Comparison of ENCODE assay signal across 22 cellular contexts in the genomic region with DNA sequence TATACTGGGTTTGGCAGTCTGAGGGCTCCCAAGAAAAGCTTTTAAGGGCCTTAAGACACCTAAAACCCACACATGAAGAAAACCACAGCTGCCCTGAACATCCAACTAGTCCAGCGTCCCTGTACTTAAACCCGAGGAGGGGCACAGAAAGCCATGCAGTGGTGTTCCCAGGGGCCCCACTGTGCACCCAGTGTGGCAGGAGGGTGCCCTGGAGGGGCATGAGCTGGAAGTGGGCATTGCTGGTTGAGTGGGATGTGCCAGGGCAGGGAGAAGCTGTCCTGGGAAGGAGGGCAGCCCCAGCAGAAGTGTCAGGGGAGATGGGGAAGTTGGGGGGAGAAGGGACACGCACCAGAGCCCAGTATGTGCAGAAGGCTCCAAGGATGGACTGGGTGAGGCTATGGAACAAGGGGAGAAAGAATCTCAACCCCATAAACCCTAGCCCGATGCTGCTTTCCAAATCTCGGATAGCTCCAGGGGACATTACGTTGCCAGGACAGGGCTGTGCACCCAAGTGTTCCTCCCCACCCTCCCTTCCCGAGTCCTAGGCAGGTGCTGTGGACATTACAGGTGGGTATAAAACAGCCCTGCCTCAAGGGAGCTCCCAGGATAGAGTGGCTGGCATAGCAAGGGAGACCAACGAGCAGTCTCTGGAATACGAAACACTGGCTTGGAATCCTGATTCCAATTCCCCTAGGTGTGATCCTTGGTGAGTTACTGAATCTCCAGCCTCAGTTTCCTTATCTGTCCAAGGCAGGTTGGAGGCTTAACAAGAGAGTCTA. TPM values are rescaled to one million over a fixed set of nuclear protein-coding genes. Genes with fewer than 3 reads are reported as not detected.
DNase-seq lines count a peak whose midpoint lies in the region; ATAC-seq and TF ChIP-seq lines count a peak whose summit lies in the region.
"Had no signal": no experiment of that assay in that cellular context is flagged by ENCODE, and none has a peak within 500 bp of the region (broad histone marks: within the 10 kb centered on the region; RNA-seq: fewer than 3 reads in every experiment).

No MANE protein-coding gene starts in this region.

- no peak overlapping the region for H3K14ac ChIP-seq in IMR-90 (replicated peaks; ENCODE audit: low read depth, low read length)

- no peaks in the 10 kb centered on the region for H3K9me1 ChIP-seq in IMR-90 (ENCODE audit: insufficient read depth, low read length)

- peak overlapping the region; percentile 9 for H2AFZ ChIP-seq in IMR-90 (replicated peaks; ENCODE audit: low read length, poor library complexity)
- H2AFZ ChIP-seq: PC-9 had no signal

- CTCF ChIA-PET in IMR-90 (lab: Yijun Ruan, JAX): interaction anchor here (0.9 kb wide), 1 partner anchor 11 kb away, joined by 4 read pairs; no protein-coding TSS in a partner anchor

- H3K4ac ChIP-seq in IMR-90 (ENCODE audit: low read depth, low read length): no peak overlapping the region

- H4K5ac ChIP-seq in IMR-90 (ENCODE audit: low read depth, low read length): no peak overlapping the region

- H3K9me3 ChIP-seq in IMR-90 (ENCODE audit: control insufficient read depth, insufficient read depth, low read length) (no peaks in the 10 kb centered on the region), body of pancreas (no peaks in the 10 kb centered on the region), thyroid gland (no peaks in the 10 kb centered on the region)
- H3K9me3 ChIP-seq: SJSA1 had no signal

- H3K56ac ChIP-seq in IMR-90 (ENCODE audit: extremely low read depth, insufficient read depth, low read length): no peak overlapping the region

- no TSS peak for BruUV-seq in IMR-90 (replicated peaks; lab: Mats Ljungman, UMichigan)

- in situ Hi-C loops in IMR-90 (cut with MboI; ENCODE audit: low sequenced_read_pairs): no loop called here

- H3K79me1 ChIP-seq in IMR-90 (ENCODE audit: low read depth in 1 of 2, low read length in 2 of 2): no peaks in the 10 kb centered on the region; a peak in 1 of 4 replicates

- no peak overlapping the region for H2BK20ac ChIP-seq in IMR-90 (ENCODE audit: low read depth, low read length)

- H4K91ac ChIP-seq in IMR-90 (ENCODE audit: insufficient read depth, low read depth, low read length): no peak overlapping the region

- TF ChIP-seq RAD21 in IMR-90 (IDR thresholded peaks at IDR 0.05; ENCODE audit: low read length): no peak

- DNase-seq in IMR-90: no peak
- no peak for DNase-seq in body of pancreas
- DNase-seq in mesenteric fat pad (ENCODE audit: low spot score): peak; percentile 20
- DNase-seq in thyroid gland: no peak
- no peak for DNase-seq in NCI-H1092 treated with DMSO at 0.1 percent for 48 hours (lab: John Stamatoyannopoulos, UW)
- no peak for DNase-seq in activated gamma-delta T cell (lab: John Stamatoyannopoulos, UW)
- DNase-seq: ACHN; C1 segment of cervical spinal cord; CD8-positive, alpha-beta memory T cell; DMS79; HFFc6; MV-4-11; NCI-H1417; NCI-H187 treated with DMSO at 0.1 percent for 48 hours; NCI-H226; NCI-H524; NCI-H82; PC-9 had no signal

- no peaks in the 10 kb centered on the region; the same call in 1 of the 2 replicates for H4K20me1 ChIP-seq in IMR-90 (ENCODE audit: insufficient read depth, low read length)

- no peak overlapping the region for H2BK5ac ChIP-seq in IMR-90 (ENCODE audit: low read depth, low read length, poor library complexity, severe bottlenecking)

- no peak overlapping the region for H2AK9ac ChIP-seq in IMR-90 (replicated peaks; ENCODE audit: low read depth, low read length, poor library complexity)

- ATAC-seq in IMR-90 (ENCODE audit: low read depth): no peak
- no peak for ATAC-seq in body of pancreas
- no peak for ATAC-seq in GM18511 (IDR thresholded peaks at IDR 0.05; ENCODE audit: unreplicated experiment)

- intact Hi-C loops in IMR-90 (cut with micrococcal nuclease): loop anchor here (5.0 kb wide), 1 partner anchor 34 kb away; no protein-coding TSS in a partner anchor
- intact Hi-C loops in body of pancreas (cut with DNase I): no loop called here
- intact Hi-C loops in thyroid gland (cut with DNase I): no loop called here

- no peak overlapping the region for H3K4me2 ChIP-seq in IMR-90 (ENCODE audit: low read depth, low read length)
- H3K4me2 ChIP-seq: KMS-11, PC-9 had no signal

- H3K36me3 ChIP-seq in IMR-90 (ENCODE audit: control insufficient read depth, insufficient read depth, low read length): peaks cover 3% of the 10 kb centered on the region; the same call in 1 of the 2 replicates
- H3K36me3 ChIP-seq in body of pancreas (replicated peaks in 1 of 2; ENCODE audit: insufficient read depth in 1 of 2, low read depth in 2 of 2): no peaks in the 10 kb centered on the region
- no peaks in the 10 kb centered on the region for H3K36me3 ChIP-seq in thyroid gland
- H3K36me3 ChIP-seq: SJSA1 had no signal

- no peak overlapping the region for H3K23ac ChIP-seq in IMR-90 (ENCODE audit: low read depth, low read length)

- H2BK120ac ChIP-seq in IMR-90 (ENCODE audit: low read depth, low read length): no peak overlapping the region

- H3K27me3 ChIP-seq in IMR-90 (ENCODE audit: control insufficient read depth, insufficient read depth, low read length): no peaks in the 10 kb centered on the region
- no peaks in the 10 kb centered on the region for H3K27me3 ChIP-seq in body of pancreas
- no peaks in the 10 kb centered on the region for H3K27me3 ChIP-seq in thyroid gland
- H3K27me3 ChIP-seq: SJSA1 had no signal

- H3K4me3 ChIP-seq in IMR-90 (ENCODE audit: insufficient read depth, low read depth, low read length): no peak overlapping the region
- H3K4me3 ChIP-seq in body of pancreas: no peak overlapping the region
- no peak overlapping the region for H3K4me3 ChIP-seq in thyroid gland (replicated peaks in 1 of 3)
- H3K4me3 ChIP-seq: PC-9, SJSA1 had no signal

- TF ChIP-seq CTCF in IMR-90 (conservative IDR thresholded peaks at IDR 0.05; ENCODE audit: low read depth, low read length): no peak
- no peak for TF ChIP-seq CTCF in body of pancreas (IDR thresholded peaks at IDR 0.05)
- no peak for TF ChIP-seq CTCF in thyroid gland (IDR thresholded peaks at IDR 0.05)

- H2AK5ac ChIP-seq in IMR-90 (ENCODE audit: low read depth, low read length): no peak overlapping the region

- no CpG with 5 or more reads among the region's 9 CpGs for WGBS in IMR-90 (ENCODE audit: extremely low coverage in 2 of 2, insufficient read length in 1 of 2), 2 experiments
- 86 to 92% methylated on average over 9 of the region's 9 CpGs for WGBS in body of pancreas, 2 donors
- WGBS in thyroid gland, 2 donors: 88 to 90% methylated on average over 9 of the region's 9 CpGs

- POLR2A ChIA-PET in IMR-90 (lab: Charles Lee; ENCODE audit: unreplicated experiment): no interaction called here

- no peak overlapping the region for H3K18ac ChIP-seq in IMR-90 (ENCODE audit: low read depth, low read length)

- no peak overlapping the region for H4K8ac ChIP-seq in IMR-90 (ENCODE audit: low read depth in 2 of 2, low read length in 2 of 2)

- peaks cover 10% of the 10 kb centered on the region for H3K4me1 ChIP-seq in IMR-90 (ENCODE audit: control insufficient read depth, insufficient read depth, low read length)
- H3K4me1 ChIP-seq in body of pancreas: peaks cover 28% of the 10 kb centered on the region
- peaks cover 39 to 42% of the 10 kb centered on the region in 2 donors for H3K4me1 ChIP-seq in thyroid gland

- TF ChIP-seq POLR2A in IMR-90 (IDR thresholded peaks at IDR 0.05; ENCODE audit: low read depth, low read length) (no peak), body of pancreas (IDR thresholded peaks at IDR 0.05) (no peak), thyroid gland (IDR thresholded peaks at IDR 0.05) (no peak)

- no peak overlapping the region for H2BK15ac ChIP-seq in IMR-90 (ENCODE audit: low read depth, low read length)

- H3K27ac ChIP-seq in IMR-90 (ENCODE audit: insufficient read depth, low read length): no peak overlapping the region
- H3K27ac ChIP-seq in body of pancreas: peak overlapping the region in 3 of 4 donors; percentile 26 to 63 (median 48)
- peak overlapping the region; percentile 42 to 83 (median 61) for H3K27ac ChIP-seq in thyroid gland
- H3K27ac ChIP-seq: KMS-11, PC-9, SJSA1 had no signal

- dilution Hi-C loops in IMR-90 (cut with HindIII; ENCODE audit: low sequenced_read_pairs, unreplicated experiment): no loop called here

- no peak overlapping the region for H3K9ac ChIP-seq in IMR-90 (ENCODE audit: low read depth, low read length)
- H3K9ac ChIP-seq: KMS-11 had no signal

TF ChIP-seq in IMR-90, 13 proteins besides CTCF, POLR2A, EP300 and RAD21:
- TF ChIP-seq MXI1 (IDR thresholded peaks at IDR 0.05; ENCODE audit: borderline replicate concordance, low read depth, low read length) (no peak), MAFK (IDR thresholded peaks at IDR 0.05; ENCODE audit: low read depth, low read length) (no peak), SMC3 (IDR thresholded peaks at IDR 0.05; ENCODE audit: low read depth, low read length) (no peak), CEBPB (IDR thresholded peaks at IDR 0.05; ENCODE audit: low read depth, low read length) (no peak), USF2 (IDR thresholded peaks at IDR 0.05; ENCODE audit: low read depth, low read length) (no peak), RFX5 (IDR thresholded peaks at IDR 0.05; ENCODE audit: low read depth, low read length) (no peak), ELK1 (IDR thresholded peaks at IDR 0.05; ENCODE audit: borderline replicate concordance, low read depth, low read length) (no peak), FOS (IDR thresholded peaks at IDR 0.05; ENCODE audit: low read depth, low read length) (no peak)

RNA-seq across cellular contexts. Expression of gene SHANK2, which starts 44.2 kb away (rescaled TPM):
- total RNA-seq in IMR-90 (2012; rRNA removed) (0.83 and 1.6 TPM in 2 replicates), body of pancreas (10 to 100 TPM; 44.4 to 94.9 TPM), mesenteric fat pad (2.0 TPM), thyroid gland (100 to 1,000 TPM in 1 of 4 donors, 10 to 100 TPM in 3; 55.6 to 126 (median 90.8) TPM)
- polyA plus RNA-seq in IMR-90 (2012; rRNA removed): 2.2 and 2.8 TPM in 2 replicates
- polyA plus RNA-seq in IMR-90 (2012; cell fraction: cytosol; rRNA removed): 0.53 and 1.1 TPM in 2 replicates
- 7.0 and 7.7 TPM in 2 replicates for polyA plus RNA-seq in IMR-90 (2012; cell fraction: nucleus; rRNA removed; ENCODE audit: low replicate concordance)
- total RNA-seq: CD8-positive, alpha-beta memory T cell; H4 had no signal
- polyA plus RNA-seq: CD8-positive, alpha-beta memory T cell had no signal

Comparison
In these comparisons a context has a peak if more than half of its experiments do, and no peak if none do; other contexts are left out.
1. RNA of gene SHANK2, which starts 44.2 kb away (total RNA-seq): 55.6 to 126 TPM in thyroid gland and 44.4 to 94.9 TPM in body of pancreas; 2.0 TPM in mesenteric fat pad (single experiment) and 0.83 to 1.6 TPM in IMR-90; every median in the first group is over 10 times any median in the second.